ENCODE assay signal across 1 cellular context in genomic region chr11:70333206-70333605, GRCh38.
TF ChIP-seq lines count a peak whose summit lies in the region.

No MANE protein-coding gene starts in this region.

TF ChIP-seq in GM23338, 12 proteins besides CTCF, POLR2A, EP300 and RAD21 (continued from another document):
- no peak for TF ChIP-seq ZNF462 (CRISPR knock-in tag; IDR thresholded peaks at IDR 0.05)
- TF ChIP-seq EZH2phosphoT487 (IDR thresholded peaks at IDR 0.05; ENCODE audit: unreplicated experiment): no peak
- TF ChIP-seq ETS1 (IDR thresholded peaks at IDR 0.05): no peak
- no peak for TF ChIP-seq ZNF331 (CRISPR knock-in tag; IDR thresholded peaks at IDR 0.05; ENCODE audit: low read depth)
- TF ChIP-seq JUNB (IDR thresholded peaks at IDR 0.05; ENCODE audit: unreplicated experiment): no peak
- no peak for TF ChIP-seq STAT1 (IDR thresholded peaks at IDR 0.05; ENCODE audit: unreplicated experiment)
- no peak for TF ChIP-seq NANOG (IDR thresholded peaks at IDR 0.05; ENCODE audit: borderline replicate concordance)
- TF ChIP-seq CREB1 (CRISPR knock-in tag; IDR thresholded peaks at IDR 0.05; ENCODE audit: low read depth): no peak
- no peak for TF ChIP-seq EZH2 (IDR thresholded peaks at IDR 0.05; ENCODE audit: low read depth, unreplicated experiment)
- TF ChIP-seq ZNF114 (CRISPR knock-in tag; IDR thresholded peaks at IDR 0.05): no peak
- no peak for TF ChIP-seq POLR2AphosphoS5 (IDR thresholded peaks at IDR 0.05; ENCODE audit: low read depth)
